In genomic region chr17:29346462-29346861, GRCh38 we compare ENCODE assay signal across 34 cellular contexts.
"Had no signal": no experiment of that assay in that cellular context is flagged by ENCODE, and none has a peak within 500 bp of the region (broad histone marks: within the 10 kb centered on the region; RNA-seq: fewer than 3 reads in every experiment).

No MANE protein-coding gene starts in this region.

- H3K27me3 ChIP-seq: body of pancreas, breast epithelium had no signal

- FAIRE-seq: astrocyte, TTC549 had no signal

- H3K27ac ChIP-seq: adrenal gland, body of pancreas, brain microvascular endothelial cell, breast epithelium, VCaP had no signal

- H3K36me3 ChIP-seq: adrenal gland, brain microvascular endothelial cell, breast epithelium had no signal

- H3K9me3 ChIP-seq: adrenal gland, body of pancreas, breast epithelium had no signal

- DNase-seq: activated B cell treated with CpG ODN at 0.5 μM for 24 hours; activated CD4-positive, alpha-beta memory T cell treated with anti-CD3 and anti-CD28 coated beads for 36 hours; activated CD4-positive, alpha-beta T cell treated with anti-CD3 and anti-CD28 coated beads for 4 hours; activated CD4-positive, alpha-beta T cell treated with anti-CD3 and anti-CD28 coated beads, Interleukin-2, amount 10 ng/mL, durations not matched to agents 24 days and 14 days; activated CD4-positive, alpha-beta T cell treated with anti-CD3 and anti-CD28 coated beads, Interleukin-2, amount 50 U/mL, for 1 hour; activated CD4-positive, alpha-beta T cell treated with anti-CD3 and anti-CD28 coated beads, Interleukin-2, amount 50 U/mL, for 4 hours; activated CD4-positive, CD25-positive, alpha-beta regulatory T cell treated with anti-CD3 and anti-CD28 coated beads, Interleukin-2, amount 50 U/mL, for 72 hours; activated CD8-positive, alpha-beta memory T cell treated with anti-CD3 and anti-CD28 coated beads, Interleukin-2, amount 10 ng/mL, durations not matched to agents 7 days and 5 days; activated CD8-positive, alpha-beta T cell treated with anti-CD3 and anti-CD28 coated beads for 36 hours; activated effector memory CD4-positive, alpha-beta T cell treated with anti-CD3 and anti-CD28 coated beads, Interleukin-2, amount 50 U/mL, for 16 hours; activated gamma-delta T cell treated with Interleukin-2 at 50 U/mL for 16 hours; activated naive CD4-positive, alpha-beta T cell; activated naive CD4-positive, alpha-beta T cell treated with anti-CD3 and anti-CD28 coated beads for 36 hours; activated naive CD4-positive, alpha-beta T cell treated with anti-CD3 and anti-CD28 coated beads, Interleukin-2, amount 50 U/mL, for 16 hours; activated naive CD8-positive, alpha-beta T cell treated with anti-CD3 and anti-CD28 coated beads for 36 hours; activated T-cell treated with anti-CD3 and anti-CD28 coated beads for 4 hours; activated T-cell treated with anti-CD3 and anti-CD28 coated beads, Interleukin-2, amount 50 U/mL, for 1 hour; activated T-cell treated with anti-CD3 and anti-CD28 coated beads, Interleukin-2, amount 50 U/mL, for 4 hours; activated T-cell treated with anti-CD3 and anti-CD28 coated beads, Interleukin-2, amount 50 U/mL, for 72 hours; adrenal gland; amniotic stem cell; aorta; body of pancreas; brain microvascular endothelial cell; central memory CD4-positive, alpha-beta T cell; T-helper 1 cell; T-helper 2 cell; T-helper 9 cell had no signal

- ATAC-seq: activated CD8-positive, alpha-beta memory T cell treated with anti-CD3 and anti-CD28 coated beads, Interleukin-2, amount 10 ng/mL, durations not matched to agents 7 days and 5 days; activated CD8-positive, alpha-beta T cell treated with anti-CD3 and anti-CD28 coated beads for 36 hours; activated naive CD4-positive, alpha-beta T cell treated with anti-CD3 and anti-CD28 coated beads, Interleukin-2, amount 50 U/mL, for 72 hours; activated T-cell treated with anti-CD3 and anti-CD28 coated beads, Interleukin-2, amount 50 U/mL, for 4 hours; activated T-cell treated with anti-CD3 and anti-CD28 coated beads, Interleukin-2, amount 50 U/mL, for 72 hours; activated T-helper 17 cell treated with anti-CD3 and anti-CD28 coated beads, Interleukin-2, amount 50 U/mL, for 72 hours; body of pancreas had no signal

- H3K4me1 ChIP-seq: adrenal gland, body of pancreas, breast epithelium had no signal

- H3K4me3 ChIP-seq: adrenal gland, body of pancreas, breast epithelium had no signal
